ENCODE assay signal across 1 cellular context in genomic region chr5:110754181-110754580, GRCh38.
A peak's percentile ranks its signal among the peaks of the same experiment; 100 is the strongest.
TF ChIP-seq lines count a peak whose summit lies in the region.

No MANE protein-coding gene starts in this region.

TF ChIP-seq in K562, 482 proteins besides CTCF, POLR2A, EP300 and RAD21:
- TF ChIP-seq ZNF512 (tag; IDR thresholded peaks at IDR 0.05) (peak; percentile 77), FOXA3 (CRISPR knock-in tag; conservative IDR thresholded peaks at IDR 0.05 in 1 of 2, IDR thresholded peaks at IDR 0.05 in 1 of 2) (no peak)
TF ChIP-seq in K562: peak in this region for 1.
